Comparison of ENCODE assay signal across 28 cellular contexts in genomic region chr9:34571180-34571800, GRCh38. TPM values are rescaled to one million over a fixed set of nuclear protein-coding genes. Genes with fewer than 3 reads are reported as not detected.
A peak's percentile ranks its signal among the peaks of the same experiment; 100 is the strongest.
DNase-seq lines count a peak whose midpoint lies in the region; ATAC-seq and TF ChIP-seq lines count a peak whose summit lies in the region.
"Had no signal": no experiment of that assay in that cellular context is flagged by ENCODE, and none has a peak within 500 bp of the region (broad histone marks: within the 10 kb centered on the region; RNA-seq: fewer than 3 reads in every experiment).

No MANE protein-coding gene starts in this region.

- peaks cover 0 to 6% (median 0%) of the 10 kb centered on the region in 3 donors for H3K27me3 ChIP-seq in skeletal muscle tissue (ENCODE audit: control insufficient read depth in 3 of 3, insufficient read depth in 3 of 3, low read length in 3 of 3)
- H3K27me3 ChIP-seq: ascending aorta, thyroid gland had no signal

- peaks cover 39% of the 10 kb centered on the region for H3K27me3 Mint-ChIP-seq in osteocyte (ENCODE audit: unreplicated experiment)
- H3K27me3 Mint-ChIP-seq in activated T-cell treated with anti-CD3 and anti-CD28 coated beads, Interleukin-2, amount 50 U/mL, for 4 hours (ENCODE audit: low read depth), result peaks cover 45% of the 10 kb centered on the region

- intact Hi-C loops in mucosa of descending colon (cut with DNase I, micrococcal nuclease), result no loop called here

- peak; percentile 7 for ATAC-seq in mucosa of descending colon
- ATAC-seq in activated T-cell treated with anti-CD3 and anti-CD28 coated beads, Interleukin-2, amount 50 U/mL, for 4 hours, result no peak
- ATAC-seq: activated CD8-positive, alpha-beta memory T cell treated with anti-CD3 and anti-CD28 coated beads, Interleukin-2, amount 10 ng/mL, durations not matched to agents 7 days and 5 days; CD8-positive, alpha-beta T cell; naive thymus-derived CD8-positive, alpha-beta T cell had no signal

- H3K9ac ChIP-seq in skeletal muscle tissue (ENCODE audit: low read depth in 1 of 3, low read length in 3 of 3), result peak overlapping the region in 2 of 3 donors; percentile 39 to 57

- H3K4me1 Mint-ChIP-seq in osteocyte (ENCODE audit: unreplicated experiment), result no peaks in the 10 kb centered on the region
- H3K4me1 Mint-ChIP-seq in activated T-cell treated with anti-CD3 and anti-CD28 coated beads, Interleukin-2, amount 50 U/mL, for 4 hours (ENCODE audit: low read depth), result no peaks in the 10 kb centered on the region
- H3K4me1 Mint-ChIP-seq: activated CD8-positive, alpha-beta memory T cell treated with anti-CD3 and anti-CD28 coated beads, Interleukin-2, amount 10 ng/mL, durations not matched to agents 7 days and 5 days; central memory CD8-positive, alpha-beta T cell; naive thymus-derived CD8-positive, alpha-beta T cell had no signal

- peak; percentile 37 for DNase-seq in NCI-H2196 (lab: John Stamatoyannopoulos, UW; ENCODE audit: unreplicated experiment)
- no peak for DNase-seq in NCI-H2196 treated with DMSO at 0.1 percent for 48 hours (lab: John Stamatoyannopoulos, UW; ENCODE audit: unreplicated experiment)
- DNase-seq in cerebellar nuclear complex (lab: John Stamatoyannopoulos, UW), result peak; percentile 71 to 91
- DNase-seq in mucosa of descending colon, result peak in 2 of 3 donors; percentile 50 to 58
- DNase-seq in osteocyte (ENCODE audit: extremely low spot score, unreplicated experiment), result no peak
- DNase-seq in NCI-H1930 (lab: John Stamatoyannopoulos, UW), result no peak
- no peak for DNase-seq in activated T-cell treated with anti-CD3 and anti-CD28 coated beads, Interleukin-2, amount 50 U/mL, for 4 hours
- DNase-seq: 8988T; activated CD4-positive, alpha-beta T cell treated with anti-CD3 and anti-CD28 coated beads for 48 hours; activated CD8-positive, alpha-beta memory T cell treated with anti-CD3 and anti-CD28 coated beads, Interleukin-2, amount 10 ng/mL, durations not matched to agents 7 days and 5 days; AML-193; CD8-positive, alpha-beta T cell; effector CD4-positive, alpha-beta T cell; islet precursor cell; naive thymus-derived CD8-positive, alpha-beta T cell; NCI-H1048; NCI-H2081; stimulated activated CD4-positive, alpha-beta T cell treated with anti-CD3 and anti-CD28 coated beads, Interleukin-4, amount 100 ng/mL, for 24 hours; stimulated activated naive CD4-positive, alpha-beta T cell treated with Interleukin-2 at 50 U/mL for 16 hours; T-helper 2 cell had no signal

- H3K4me3 Mint-ChIP-seq in osteocyte (ENCODE audit: unreplicated experiment), result no peak overlapping the region
- no peak overlapping the region for H3K4me3 Mint-ChIP-seq in activated T-cell treated with anti-CD3 and anti-CD28 coated beads, Interleukin-2, amount 50 U/mL, for 4 hours
- H3K4me3 Mint-ChIP-seq: activated CD8-positive, alpha-beta memory T cell treated with anti-CD3 and anti-CD28 coated beads, Interleukin-2, amount 10 ng/mL, durations not matched to agents 7 days and 5 days; activated naive CD8-positive, alpha-beta T cell; CD8-positive, alpha-beta T cell; central memory CD8-positive, alpha-beta T cell; naive thymus-derived CD8-positive, alpha-beta T cell had no signal

- peak overlapping the region; percentile 36 for H3K27ac ChIP-seq in skeletal muscle tissue (ENCODE audit: low read depth, low read length)
- H3K27ac ChIP-seq: ascending aorta, thyroid gland had no signal

- H3K4me3 ChIP-seq in mucosa of descending colon (no peak overlapping the region), skeletal muscle tissue (ENCODE audit: low read length in 3 of 3) (no peak overlapping the region)
- H3K4me3 ChIP-seq: ascending aorta, thyroid gland had no signal

- H3K9me3 ChIP-seq in mucosa of descending colon (no peaks in the 10 kb centered on the region), skeletal muscle tissue (ENCODE audit: control insufficient read depth in 3 of 3, low read length in 3 of 3) (no peaks in the 10 kb centered on the region)
- H3K9me3 ChIP-seq: ascending aorta, thyroid gland had no signal

- TF ChIP-seq CTCF in mucosa of descending colon (IDR thresholded peaks at IDR 0.05) (no peak), osteocyte (IDR thresholded peaks at IDR 0.05) (no peak)

- H3K27ac Mint-ChIP-seq in osteocyte (ENCODE audit: unreplicated experiment), result no peak overlapping the region
- H3K27ac Mint-ChIP-seq: activated CD8-positive, alpha-beta memory T cell treated with anti-CD3 and anti-CD28 coated beads, Interleukin-2, amount 10 ng/mL, durations not matched to agents 7 days and 5 days; activated naive CD8-positive, alpha-beta T cell; activated T-helper 2 cell treated with anti-CD3 and anti-CD28 coated beads, Interferon-gamma antibody, Interleukin-2, Interleukin-4, amounts not matched to agents 10 μg/mL and 5 μg/mL and 100 μg/mL, durations not matched to agents 14 hours and 24 hours and 36 hours; CD8-positive, alpha-beta T cell had no signal

- no peaks in the 10 kb centered on the region for H3K9me3 Mint-ChIP-seq in osteocyte (ENCODE audit: unreplicated experiment)
- no peaks in the 10 kb centered on the region for H3K9me3 Mint-ChIP-seq in activated T-cell treated with anti-CD3 and anti-CD28 coated beads, Interleukin-2, amount 50 U/mL, for 4 hours
- H3K9me3 Mint-ChIP-seq: activated T-helper 2 cell treated with anti-CD3 and anti-CD28 coated beads, Interferon-gamma antibody, Interleukin-2, Interleukin-4, amounts not matched to agents 10 μg/mL and 5 μg/mL and 100 μg/mL, durations not matched to agents 14 hours and 24 hours and 36 hours; CD8-positive, alpha-beta T cell; central memory CD8-positive, alpha-beta T cell; naive thymus-derived CD8-positive, alpha-beta T cell had no signal

- H3K4me1 ChIP-seq in mucosa of descending colon (ENCODE audit: low read depth) (peaks cover 11% of the 10 kb centered on the region), skeletal muscle tissue (ENCODE audit: control insufficient read depth in 3 of 3, insufficient read depth in 3 of 3, low read length in 3 of 3) (peaks cover 30 to 53% (median 49%) of the 10 kb centered on the region in 3 donors)
- H3K4me1 ChIP-seq: ascending aorta had no signal

- H3K36me3 Mint-ChIP-seq in osteocyte (ENCODE audit: unreplicated experiment), result no peaks in the 10 kb centered on the region
- no peaks in the 10 kb centered on the region for H3K36me3 Mint-ChIP-seq in activated T-cell treated with anti-CD3 and anti-CD28 coated beads, Interleukin-2, amount 50 U/mL, for 4 hours (ENCODE audit: insufficient read depth)
- H3K36me3 Mint-ChIP-seq: activated CD8-positive, alpha-beta memory T cell treated with anti-CD3 and anti-CD28 coated beads, Interleukin-2, amount 10 ng/mL, durations not matched to agents 7 days and 5 days; activated naive CD8-positive, alpha-beta T cell; CD8-positive, alpha-beta T cell; naive thymus-derived CD8-positive, alpha-beta T cell had no signal

- H3K36me3 ChIP-seq in mucosa of descending colon (ENCODE audit: low read depth) (no peaks in the 10 kb centered on the region), skeletal muscle tissue (ENCODE audit: control insufficient read depth in 3 of 3, insufficient read depth in 3 of 3, low read length in 3 of 3) (peaks cover 0 to 5% (median 0%) of the 10 kb centered on the region in 3 donors)
- H3K36me3 ChIP-seq: ascending aorta, thyroid gland had no signal

RNA-seq across cellular contexts. Expression of gene CNTFR, which starts 18.2 kb away (rescaled TPM):
- total RNA-seq in mucosa of descending colon (10 to 100 TPM in 1 of 3 donors, 1 to 10 TPM in 2; 1.5 to 14.5 (median 7.7) TPM), skeletal muscle tissue (3.1 TPM), osteocyte (0.18 TPM in 1 of 2 replicates, not detected in the other)
- total RNA-seq in activated T-cell treated with anti-CD3 and anti-CD28 coated beads, Interleukin-2, amount 50 U/mL, for 4 hours, result under 1 TPM in 1 of 3 donors, not detected in 2; 0.18 TPM
- total RNA-seq: activated CD8-positive, alpha-beta memory T cell treated with anti-CD3 and anti-CD28 coated beads, Interleukin-2, amount 10 ng/mL, durations not matched to agents 7 days and 5 days; activated T-helper 2 cell treated with anti-CD3 and anti-CD28 coated beads, Interferon-gamma antibody, Interleukin-2, Interleukin-4, amounts not matched to agents 10 μg/mL and 5 μg/mL and 100 μg/mL, durations not matched to agents 14 hours and 24 hours and 36 hours; CD8-positive, alpha-beta T cell; LHCN-M2; naive thymus-derived CD8-positive, alpha-beta T cell; RPMI7951 had no signal

RNA-seq across cellular contexts. Expression of gene RPP25L, which starts 40.6 kb away (rescaled TPM):
- total RNA-seq in mucosa of descending colon (10 to 100 TPM; 29.4 to 47.2 (median 39.4) TPM), skeletal muscle tissue (25.6 TPM), osteocyte (14.4 and 16.2 TPM in 2 replicates)
- total RNA-seq in activated T-cell treated with anti-CD3 and anti-CD28 coated beads, Interleukin-2, amount 50 U/mL, for 4 hours, result 10 to 100 TPM; 26.6 to 30.2 (median 29.9) TPM

RNA-seq across cellular contexts. Expression of gene ENHO, which starts 48.5 kb away (rescaled TPM):
- total RNA-seq in mucosa of descending colon, result 1 to 10 TPM; 1.4 to 2.0 (median 1.5) TPM
- 4.2 TPM for total RNA-seq in skeletal muscle tissue
- 0.86 and 1.0 TPM in 2 replicates for total RNA-seq in osteocyte
- total RNA-seq in activated T-cell treated with anti-CD3 and anti-CD28 coated beads, Interleukin-2, amount 50 U/mL, for 4 hours, result not detected
- total RNA-seq: activated CD8-positive, alpha-beta memory T cell treated with anti-CD3 and anti-CD28 coated beads, Interleukin-2, amount 10 ng/mL, durations not matched to agents 7 days and 5 days; activated T-helper 2 cell treated with anti-CD3 and anti-CD28 coated beads, Interferon-gamma antibody, Interleukin-2, Interleukin-4, amounts not matched to agents 10 μg/mL and 5 μg/mL and 100 μg/mL, durations not matched to agents 14 hours and 24 hours and 36 hours; ascending aorta; CD8-positive, alpha-beta T cell; thyroid gland had no signal

RNA-seq across cellular contexts. Expression of gene DCTN3, which starts 49.0 kb away (rescaled TPM):
- total RNA-seq in mucosa of descending colon (10 to 100 TPM; 64.4 to 67.1 (median 64.7) TPM), skeletal muscle tissue (67.8 TPM), osteocyte (97.0 and 105 TPM in 2 replicates)
- total RNA-seq in activated T-cell treated with anti-CD3 and anti-CD28 coated beads, Interleukin-2, amount 50 U/mL, for 4 hours, result 10 to 100 TPM; 58.8 to 69.2 (median 64.2) TPM

RNA-seq across cellular contexts. Expression of gene ARID3C, which starts 57.6 kb away (rescaled TPM):
- total RNA-seq in mucosa of descending colon (not detected), skeletal muscle tissue (not detected), osteocyte (not detected in 2 replicates)
- total RNA-seq in activated T-cell treated with anti-CD3 and anti-CD28 coated beads, Interleukin-2, amount 50 U/mL, for 4 hours, result not detected
- total RNA-seq: ascending aorta; CD8-positive, alpha-beta T cell; RPMI7951; thyroid gland had no signal

Comparison
In these comparisons a context has a peak if more than half of its experiments do, and no peak if none do; other contexts are left out.
1. DNase-seq: peak in NCI-H2196 (single experiment), cerebellar nuclear complex (2 of 2) and mucosa of descending colon (2 of 3); none in NCI-H2196 treated with DMSO at 0.1 percent for 48 hours (single experiment), osteocyte (single experiment), NCI-H1930 (0 of 2) and activated T-cell treated with anti-CD3 and anti-CD28 coated beads, Interleukin-2, amount 50 U/mL, for 4 hours (single experiment).